In the genomic region with DNA sequence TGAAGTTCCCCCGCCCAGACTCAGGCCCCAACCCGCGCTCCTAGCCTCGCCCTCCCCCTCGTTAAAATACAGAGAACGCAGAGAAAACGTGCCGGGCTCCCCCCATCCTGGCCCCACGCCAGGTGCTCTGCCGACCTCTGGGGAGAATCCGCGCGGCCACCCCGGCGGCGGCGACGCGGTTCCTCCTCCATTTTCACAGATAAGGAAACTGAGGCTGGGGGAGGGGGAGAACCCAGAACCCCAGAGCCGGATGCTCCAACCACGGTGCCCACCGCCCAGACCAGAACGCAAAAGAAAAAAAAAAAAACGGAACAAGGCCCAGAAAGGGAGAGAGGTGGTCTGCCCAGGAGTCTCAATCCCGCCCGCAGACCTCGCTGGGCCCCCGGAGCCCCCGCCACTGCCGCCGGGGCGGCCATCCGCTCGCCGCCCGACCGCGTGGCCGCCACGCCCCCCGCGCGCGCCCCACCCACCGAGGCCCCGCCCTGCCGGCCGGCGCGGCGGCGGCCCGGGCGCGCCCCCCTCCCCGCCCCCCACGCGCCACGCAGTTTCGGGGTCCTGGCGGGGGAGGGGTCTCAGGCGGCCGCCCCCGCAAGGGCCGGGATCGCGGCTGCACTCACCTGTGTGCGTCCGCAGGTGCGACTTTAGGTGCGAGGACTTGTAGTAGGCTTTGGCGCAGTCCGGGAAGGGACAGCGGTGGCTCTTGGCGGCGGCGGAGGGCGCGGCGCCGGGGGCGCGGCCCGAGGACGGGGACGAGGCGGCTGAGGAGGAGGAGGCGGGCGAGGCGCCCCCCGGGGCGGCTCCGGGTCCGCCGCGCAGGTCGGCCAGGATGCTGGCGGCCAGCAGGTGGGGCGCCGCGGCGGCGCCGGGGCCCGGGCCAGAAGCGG, we compare ENCODE assay signal across 8 cellular contexts. TPM values are rescaled to one million over a fixed set of nuclear protein-coding genes. Genes with fewer than 3 reads are reported as not detected.
DNase-seq lines count a peak whose midpoint lies in the region; ATAC-seq and TF ChIP-seq lines count a peak whose summit lies in the region.

No MANE protein-coding gene starts in this region.

- DNase-seq in heart right ventricle = peak in 1 of 2 donors; percentile 61
- DNase-seq in Right ventricle myocardium superior = no peak
- DNase-seq in activated CD4-positive, CD25-positive, alpha-beta regulatory T cell treated with anti-CD3 and anti-CD28 coated beads, Interleukin-2, amount 50 U/mL, for 72 hours = peak; percentile 68
- peak in 2 of 3 donors; percentile 48 to 59 for DNase-seq in effector memory CD4-positive, alpha-beta T cell
- DNase-seq in nephron progenitor cell = peak; percentile 64

- no peaks in the 10 kb centered on the region for H3K9me3 ChIP-seq in heart right ventricle
- no peaks in the 10 kb centered on the region for H3K9me3 ChIP-seq in HUES48 (ENCODE audit: control insufficient read depth, insufficient read depth, low read length)
- H3K9me3 ChIP-seq in effector memory CD4-positive, alpha-beta T cell (ENCODE audit: control insufficient read depth, low read length) = no peaks in the 10 kb centered on the region

- peaks cover 46% of the 10 kb centered on the region for H3K27me3 Mint-ChIP-seq in nephron progenitor cell (ENCODE audit: low read depth, poor library complexity)

- peaks cover 20% of the 10 kb centered on the region for H3K4me1 Mint-ChIP-seq in nephron progenitor cell

- 1 to 3% methylated on average over 56 to 106 of the region's 106 CpGs for WGBS in heart right ventricle, 2 donors

- H3K9ac ChIP-seq in HUES48 (ENCODE audit: low read depth, low read length) = peak overlapping the region; percentile 30; the same call in 1 of the 2 replicates

- no peaks in the 10 kb centered on the region for H3K9me3 Mint-ChIP-seq in nephron progenitor cell

- intact Hi-C loops in heart right ventricle (cut with DNase I) (loop anchor here in 1 of 10 donors (10.0 kb wide), 1 partner anchor 202 kb away; no protein-coding TSS in a partner anchor), Right ventricle myocardium superior (cut with DNase I) (no loop called here)

- peak overlapping the region; percentile 85 for H3K4me3 Mint-ChIP-seq in nephron progenitor cell

- no peak overlapping the region for H3K27ac Mint-ChIP-seq in nephron progenitor cell

- H3K36me3 ChIP-seq in heart right ventricle (no peaks in the 10 kb centered on the region), HUES48 (ENCODE audit: control insufficient read depth, insufficient read depth, low read length) (no peaks in the 10 kb centered on the region)
- no peaks in the 10 kb centered on the region for H3K36me3 ChIP-seq in effector memory CD4-positive, alpha-beta T cell (ENCODE audit: control insufficient read depth, insufficient read depth, low read length)

- H3K4me1 ChIP-seq in heart right ventricle (peaks cover 18 to 61% (median 48%) of the 10 kb centered on the region in 9 donors), HUES48 (ENCODE audit: control insufficient read depth, insufficient read depth, low read length) (peaks cover 28% of the 10 kb centered on the region)
- H3K4me1 ChIP-seq in effector memory CD4-positive, alpha-beta T cell (ENCODE audit: control insufficient read depth, insufficient read depth, low read length, poor library complexity, severe bottlenecking) = peaks cover 43% of the 10 kb centered on the region

- TF ChIP-seq CTCF in heart right ventricle (IDR thresholded peaks at IDR 0.05) (no peak), nephron progenitor cell (IDR thresholded peaks at IDR 0.05) (no peak)

- H3K27ac ChIP-seq in heart right ventricle (peak overlapping the region in 8 of 10 donors; percentile 69 to 88 (median 81)), HUES48 (ENCODE audit: low read depth, low read length) (peak overlapping the region; percentile 73)
- H3K27ac ChIP-seq in effector memory CD4-positive, alpha-beta T cell (ENCODE audit: insufficient read depth, low read length, poor library complexity, severe bottlenecking) = peak overlapping the region; percentile 86

- ATAC-seq in heart right ventricle (no peak), Right ventricle myocardium superior (ENCODE audit: poor library complexity) (no peak), HG03457 (IDR thresholded peaks at IDR 0.05; ENCODE audit: unreplicated experiment) (no peak), HG03342 (IDR thresholded peaks at IDR 0.05; ENCODE audit: unreplicated experiment) (no peak)

- peak overlapping the region; percentile 43 to 84 (median 64) for H3K4me3 ChIP-seq in heart right ventricle
- peak overlapping the region; percentile 80 for H3K4me3 ChIP-seq in HUES48 (ENCODE audit: low read depth, low read length)
- peak overlapping the region; percentile 77 for H3K4me3 ChIP-seq in effector memory CD4-positive, alpha-beta T cell (ENCODE audit: insufficient read depth, low read depth, low read length, poor library complexity, severe bottlenecking)

- H3K36me3 Mint-ChIP-seq in nephron progenitor cell (ENCODE audit: low read depth) = no peaks in the 10 kb centered on the region

- H3K27me3 ChIP-seq in heart right ventricle = no peaks in the 10 kb centered on the region
- peaks cover 16% of the 10 kb centered on the region for H3K27me3 ChIP-seq in HUES48 (ENCODE audit: control insufficient read depth, insufficient read depth, low read length)
- no peaks in the 10 kb centered on the region for H3K27me3 ChIP-seq in effector memory CD4-positive, alpha-beta T cell (replicated peaks; ENCODE audit: control insufficient read depth, insufficient read depth, low read length, poor library complexity, severe bottlenecking)

RNA-seq across cellular contexts. Expression of gene KLF16, which starts 0.7 kb away (rescaled TPM):
- total RNA-seq in heart right ventricle (10 to 100 TPM in 4 of 10 donors, 1 to 10 TPM in 6; 5.0 to 13.4 (median 7.6) TPM), Right ventricle myocardium superior (6.2 TPM)
- polyA plus RNA-seq in heart right ventricle = 1 to 10 TPM; 4.0 to 8.6 TPM

RNA-seq across cellular contexts. Expression of gene REXO1, which starts 14.4 kb away (rescaled TPM):
- 10 to 100 TPM; 13.1 to 20.1 (median 16.5) TPM for total RNA-seq in heart right ventricle
- polyA plus RNA-seq in heart right ventricle = 10 to 100 TPM; 13.1 to 20.6 TPM
- 13.6 TPM for total RNA-seq in Right ventricle myocardium superior

RNA-seq across cellular contexts. Expression of gene ABHD17A, which starts 22.6 kb away (rescaled TPM):
- 10 to 100 TPM; 45.1 to 68.0 (median 57.0) TPM for total RNA-seq in heart right ventricle
- polyA plus RNA-seq in heart right ventricle = 100 to 1,000 TPM in 1 of 2 donors, 10 to 100 TPM in 1; 93.6 to 185 TPM
- total RNA-seq in Right ventricle myocardium superior = 55.7 TPM

RNA-seq across cellular contexts. Expression of gene ADAT3, which starts 42.5 kb away (rescaled TPM):
- total RNA-seq in heart right ventricle (1 to 10 TPM in 9 of 10 donors, under 1 TPM in 1; 0.94 to 3.2 (median 1.4) TPM), Right ventricle myocardium superior (2.1 TPM)
- polyA plus RNA-seq in heart right ventricle = 1 to 10 TPM; 2.0 to 4.3 TPM

RNA-seq across cellular contexts. Expression of gene SCAMP4, which starts 42.5 kb away (rescaled TPM):
- total RNA-seq in heart right ventricle (10 to 100 TPM; 11.7 to 24.2 (median 14.4) TPM), Right ventricle myocardium superior (16.2 TPM)
- 10 to 100 TPM; 17.0 to 22.1 TPM for polyA plus RNA-seq in heart right ventricle
